8 cellular contexts compared by ENCODE assay signal in the genomic region with DNA sequence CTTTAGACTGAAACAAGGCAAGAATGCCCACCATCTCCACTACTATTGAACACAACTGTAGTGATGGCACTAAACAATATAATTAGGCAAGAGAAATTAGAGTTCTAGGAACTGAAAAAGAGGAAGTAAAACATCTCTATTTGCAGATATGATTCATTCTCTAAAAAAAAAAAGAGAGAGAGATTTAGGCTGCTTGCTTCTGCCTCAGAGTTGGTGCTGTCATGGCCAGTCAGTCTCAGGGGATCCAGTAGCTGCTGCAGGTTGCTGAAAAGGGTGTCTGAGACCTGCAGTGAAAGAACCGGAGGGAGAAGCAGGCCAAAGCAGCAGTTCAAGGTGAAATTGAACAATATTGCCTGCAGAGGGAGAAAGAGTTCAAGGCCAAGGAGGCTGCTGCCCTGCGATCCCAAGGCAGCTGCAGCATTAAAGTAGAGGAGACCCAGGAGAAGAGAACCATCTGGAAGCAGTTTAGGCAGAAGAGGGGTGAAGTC.
DNase-seq lines count a peak whose midpoint lies in the region; ATAC-seq and TF ChIP-seq lines count a peak whose summit lies in the region.

No MANE protein-coding gene starts in this region.

- H3K4me3 ChIP-seq in testis (no peak overlapping the region), sigmoid colon (no peak overlapping the region)

- peak; percentile 49 for TF ChIP-seq CTCF in GM10248 (IDR thresholded peaks at IDR 0.05; ENCODE audit: control extremely low read depth, extremely low read depth, low read depth, missing control alignments)
- no peak for TF ChIP-seq CTCF in testis (IDR thresholded peaks at IDR 0.05)
- TF ChIP-seq CTCF in sigmoid colon (IDR thresholded peaks at IDR 0.05), result no peak
- TF ChIP-seq CTCF in omental fat pad (IDR thresholded peaks at IDR 0.05), result no peak

- H3K27me3 ChIP-seq in testis (no peaks in the 10 kb centered on the region), sigmoid colon (no peaks in the 10 kb centered on the region)

- CTCF ChIA-PET in GM10248 (lab: Yijun Ruan, JAX), result interaction anchor here (1.5 kb wide), 2 partner anchors 11 to 13 kb away, joined by 4 to 5 read pairs; no protein-coding TSS in a partner anchor

- no peak overlapping the region for H3K4me3 Mint-ChIP-seq in activated naive CD8-positive, alpha-beta T cell treated with anti-CD3 and anti-CD28 coated beads, Interleukin-2, amount 50 U/mL, for 24 hours

- no peaks in the 10 kb centered on the region for H3K9me3 Mint-ChIP-seq in activated naive CD8-positive, alpha-beta T cell treated with anti-CD3 and anti-CD28 coated beads, Interleukin-2, amount 50 U/mL, for 24 hours

- POLR2A ChIA-PET in GM10248 (lab: Yijun Ruan, JAX), result no interaction called here

- no peak overlapping the region for H3K27ac Mint-ChIP-seq in activated naive CD8-positive, alpha-beta T cell treated with anti-CD3 and anti-CD28 coated beads, Interleukin-2, amount 50 U/mL, for 24 hours

- TF ChIP-seq EP300 in sigmoid colon (IDR thresholded peaks at IDR 0.05), result no peak

- H3K4me1 ChIP-seq in testis, result peaks cover 6% of the 10 kb centered on the region
- H3K4me1 ChIP-seq in sigmoid colon, result no peaks in the 10 kb centered on the region

- 60 to 69% methylated on average over 2 of the region's 2 CpGs for WGBS in testis, 2 donors
- 73 to 93% methylated on average over 2 of the region's 2 CpGs for WGBS in sigmoid colon, 2 donors

- no peak for TF ChIP-seq POLR2A in testis (IDR thresholded peaks at IDR 0.05)
- no peak for TF ChIP-seq POLR2A in sigmoid colon (IDR thresholded peaks at IDR 0.05)

- H3K9me3 ChIP-seq in testis, result no peaks in the 10 kb centered on the region
- peaks cover 0 to 4% (median 0%) of the 10 kb centered on the region in 4 donors for H3K9me3 ChIP-seq in sigmoid colon

- H3K36me3 ChIP-seq in testis (ENCODE audit: low read depth, missing control alignments) (no peaks in the 10 kb centered on the region), sigmoid colon (peaks cover 0 to 32% (median 2%) of the 10 kb centered on the region in 4 donors)

- intact Hi-C loops in testis (cut with DNase I; ENCODE audit: low total_unique reads), result no loop called here
- intact Hi-C loops in sigmoid colon (cut with DNase I), result no loop called here

- peaks cover 8% of the 10 kb centered on the region for H3K4me1 Mint-ChIP-seq in activated naive CD8-positive, alpha-beta T cell treated with anti-CD3 and anti-CD28 coated beads, Interleukin-2, amount 50 U/mL, for 24 hours

- peaks cover 31% of the 10 kb centered on the region for H3K36me3 Mint-ChIP-seq in activated naive CD8-positive, alpha-beta T cell treated with anti-CD3 and anti-CD28 coated beads, Interleukin-2, amount 50 U/mL, for 24 hours (ENCODE audit: low read depth)

- H3K27me3 Mint-ChIP-seq in activated naive CD8-positive, alpha-beta T cell treated with anti-CD3 and anti-CD28 coated beads, Interleukin-2, amount 50 U/mL, for 24 hours, result no peaks in the 10 kb centered on the region

- H3K27ac ChIP-seq in testis, result no peak overlapping the region
- no peak overlapping the region for H3K27ac ChIP-seq in sigmoid colon

- DNase-seq in GM10248 (ENCODE audit: extremely low spot score), result peak; percentile 70
- peak; percentile 8 for DNase-seq in activated naive CD8-positive, alpha-beta T cell treated with anti-CD3 and anti-CD28 coated beads, Interleukin-2, amount 50 U/mL, for 24 hours
- peak; percentile 38 for DNase-seq in testis
- DNase-seq in stimulated activated CD8-positive, alpha-beta memory T cell treated with anti-CD3 and anti-CD28 coated beads, Interleukin-4, amount 100 ng/mL, for 48 hours, result no peak
- no peak for DNase-seq in sigmoid colon
- no peak for DNase-seq in omental fat pad (ENCODE audit: low spot score)

- ATAC-seq in GM21515 (IDR thresholded peaks at IDR 0.05; ENCODE audit: unreplicated experiment), result peak; percentile 98
- peak; percentile 93 for ATAC-seq in HG03565 (IDR thresholded peaks at IDR 0.05; ENCODE audit: unreplicated experiment)
- ATAC-seq in activated naive CD8-positive, alpha-beta T cell treated with anti-CD3 and anti-CD28 coated beads, Interleukin-2, amount 50 U/mL, for 24 hours, result peak; percentile 73
- no peak for ATAC-seq in omental fat pad (ENCODE audit: low FRiP score)

Comparison
In these comparisons a context has a peak if more than half of its experiments do, and no peak if none do; other contexts are left out.
1. DNase-seq: peak in GM10248 (single experiment), activated naive CD8-positive, alpha-beta T cell treated with anti-CD3 and anti-CD28 coated beads, Interleukin-2, amount 50 U/mL, for 24 hours (single experiment) and testis (single experiment); none in stimulated activated CD8-positive, alpha-beta memory T cell treated with anti-CD3 and anti-CD28 coated beads, Interleukin-4, amount 100 ng/mL, for 48 hours (single experiment), sigmoid colon (single experiment) and omental fat pad (single experiment).